ENCODE assay signal across 8 cellular contexts in the genomic region with DNA sequence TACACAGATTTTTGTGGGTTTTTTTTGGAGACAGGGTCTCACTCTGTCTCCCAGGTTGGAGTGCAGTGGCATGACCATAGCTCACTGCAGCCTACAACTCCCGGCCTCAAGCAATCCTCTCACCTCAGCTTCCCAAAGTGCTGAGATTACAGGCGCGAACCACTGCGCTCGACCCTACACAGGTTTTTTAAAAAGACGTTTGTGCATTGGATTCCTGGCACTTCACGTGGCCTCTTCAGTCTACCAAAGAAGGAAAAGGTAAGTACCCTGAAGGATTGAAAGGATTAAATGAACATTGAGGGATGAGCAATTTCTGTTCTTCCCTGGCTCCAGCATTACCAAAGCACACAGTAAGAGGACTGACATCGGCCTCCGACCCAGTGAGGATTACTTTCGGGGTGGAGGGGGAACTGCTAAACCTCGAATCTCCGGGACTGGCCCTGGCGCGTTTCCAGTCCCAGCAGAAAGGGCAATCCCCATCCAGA. TPM values are rescaled to one million over a fixed set of nuclear protein-coding genes. Genes with fewer than 3 reads are reported as not detected.
DNase-seq lines count a peak whose midpoint lies in the region; ATAC-seq, FAIRE-seq and TF ChIP-seq lines count a peak whose summit lies in the region.

No MANE protein-coding gene starts in this region.

- no peaks in the 10 kb centered on the region for H3K27me3 Mint-ChIP-seq in IgD-negative memory B cell
- H3K27me3 Mint-ChIP-seq in natural killer cell treated with Interleukin-12 subunit alpha and Interleukin-12 subunit beta and Interleukin-15 and Interleukin-18, amount 100 ng/mL, for 72 hours, result no peaks in the 10 kb centered on the region

- H3K9me3 Mint-ChIP-seq in IgD-negative memory B cell, result no peaks in the 10 kb centered on the region
- H3K9me3 Mint-ChIP-seq in natural killer cell treated with Interleukin-12 subunit alpha and Interleukin-12 subunit beta and Interleukin-15 and Interleukin-18, amount 100 ng/mL, for 72 hours, result no peaks in the 10 kb centered on the region

- peak overlapping the region; percentile 92 to 98 (median 95) for H3K4me3 Mint-ChIP-seq in IgD-negative memory B cell
- peak overlapping the region; percentile 97 for H3K4me3 Mint-ChIP-seq in natural killer cell treated with Interleukin-12 subunit alpha and Interleukin-12 subunit beta and Interleukin-15 and Interleukin-18, amount 100 ng/mL, for 72 hours

- H3K36me3 ChIP-seq in BJ (ENCODE audit: control insufficient read depth, insufficient read depth, low read length), result no peaks in the 10 kb centered on the region; the same call in 1 of the 2 replicates
- no peaks in the 10 kb centered on the region for H3K36me3 ChIP-seq in colonic mucosa

- no peak for FAIRE-seq in frontal cortex (lab: Jason Lieb, UNC)

- peak overlapping the region; percentile 59 for H3K27ac ChIP-seq in colonic mucosa

- CTCF ChIA-PET in BJ (lab: Yijun Ruan, JAX), result interaction anchor here (0.8 to 1.8 kb wide), 5 partner anchors 13 to 409 kb away, joined by 3 to 5 read pairs (median 4); no protein-coding TSS in a partner anchor

- H3K4me1 ChIP-seq in colonic mucosa, result peaks cover 37% of the 10 kb centered on the region

- no peaks in the 10 kb centered on the region for H3K9me3 ChIP-seq in colonic mucosa

- POLR2A ChIA-PET in BJ (lab: Charles Lee), result no interaction called here

- TF ChIP-seq CTCF in BJ (IDR thresholded peaks at IDR 0.05; ENCODE audit: insufficient read depth, low read depth, low read length) (no peak), colonic mucosa (IDR thresholded peaks at IDR 0.05) (no peak)

- H3K36me3 Mint-ChIP-seq in IgD-negative memory B cell, result peaks cover 5% of the 10 kb centered on the region
- H3K36me3 Mint-ChIP-seq in natural killer cell treated with Interleukin-12 subunit alpha and Interleukin-12 subunit beta and Interleukin-15 and Interleukin-18, amount 100 ng/mL, for 72 hours, result no peaks in the 10 kb centered on the region

- no peak for ATAC-seq in natural killer cell treated with Interleukin-12 subunit alpha and Interleukin-12 subunit beta and Interleukin-15 and Interleukin-18, amount 100 ng/mL, for 72 hours
- no peak for ATAC-seq in HG02973 (IDR thresholded peaks at IDR 0.05; ENCODE audit: unreplicated experiment)

- H3K4me1 Mint-ChIP-seq in IgD-negative memory B cell, result peaks cover 34 to 49% (median 45%) of the 10 kb centered on the region in 3 donors
- peaks cover 44 to 48% of the 10 kb centered on the region in 2 donors for H3K4me1 Mint-ChIP-seq in natural killer cell treated with Interleukin-12 subunit alpha and Interleukin-12 subunit beta and Interleukin-15 and Interleukin-18, amount 100 ng/mL, for 72 hours (ENCODE audit: low read depth in 2 of 2)

- H3K27ac Mint-ChIP-seq in IgD-negative memory B cell, result peak overlapping the region; percentile 85 to 96 (median 92)
- H3K27ac Mint-ChIP-seq in natural killer cell treated with Interleukin-12 subunit alpha and Interleukin-12 subunit beta and Interleukin-15 and Interleukin-18, amount 100 ng/mL, for 72 hours, result peak overlapping the region; percentile 92 to 95

- intact Hi-C loops in colonic mucosa (cut with DNase I), result no loop called here

- H3K4me3 ChIP-seq in BJ (ENCODE audit: low read depth, low read length) (peak overlapping the region; percentile 76), colonic mucosa (peak overlapping the region; percentile 92)

- H3K27me3 ChIP-seq in BJ (ENCODE audit: control insufficient read depth, insufficient read depth, low read length) (no peaks in the 10 kb centered on the region; the same call in 1 of the 2 replicates), colonic mucosa (no peaks in the 10 kb centered on the region)

- H3K9ac ChIP-seq in colonic mucosa (ENCODE audit: low read depth in 2 of 2, low read length in 2 of 2), result peak overlapping the region; percentile 13 to 84

- no peak for DNase-seq in BJ (ENCODE audit: low read depth)
- no peak for DNase-seq in colonic mucosa
- DNase-seq in natural killer cell treated with Interleukin-12 subunit alpha and Interleukin-12 subunit beta and Interleukin-15 and Interleukin-18, amount 100 ng/mL, for 72 hours (ENCODE audit: low spot score), result no peak
- DNase-seq in NCI-H82 treated with DMSO at 0.1 percent for 48 hours (lab: John Stamatoyannopoulos, UW; ENCODE audit: unreplicated experiment), result no peak
- no peak for DNase-seq in frontal cortex (ENCODE audit: low spot score in 2 of 2)
- no peak for DNase-seq in NCI-H1930 (lab: John Stamatoyannopoulos, UW)

RNA-seq across cellular contexts. Expression of gene YWHAB, which starts 0.6 kb away (rescaled TPM):
- polyA plus RNA-seq in BJ (2011; rRNA removed), result 60.5 and 114 TPM in 2 replicates
- 33.2 and 49.9 TPM in 2 replicates for polyA minus RNA-seq in BJ (2011; rRNA and poly(A)+ RNA removed)
- 505 TPM for polyA plus RNA-seq in IgD-negative memory B cell
- 100 to 1,000 TPM; 256 to 282 TPM for total RNA-seq in colonic mucosa
- total RNA-seq in natural killer cell treated with Interleukin-12 subunit alpha and Interleukin-12 subunit beta and Interleukin-15 and Interleukin-18, amount 100 ng/mL, for 72 hours, result 100 to 1,000 TPM; 189 to 283 TPM
- 148 TPM for total RNA-seq in frontal cortex

RNA-seq across cellular contexts. Expression of gene PABPC1L, which starts 24.9 kb away (rescaled TPM):
- 40.5 and 55.0 TPM in 2 replicates for polyA plus RNA-seq in BJ (2011; rRNA removed)
- polyA minus RNA-seq in BJ (2011; rRNA and poly(A)+ RNA removed), result 11.0 and 12.1 TPM in 2 replicates
- 3.4 TPM for polyA plus RNA-seq in IgD-negative memory B cell
- 10 to 100 TPM; 11.5 to 36.3 TPM for total RNA-seq in colonic mucosa
- total RNA-seq in natural killer cell treated with Interleukin-12 subunit alpha and Interleukin-12 subunit beta and Interleukin-15 and Interleukin-18, amount 100 ng/mL, for 72 hours, result 100 to 1,000 TPM in 1 of 2 donors, 10 to 100 TPM in 1; 58.2 to 113 TPM
- total RNA-seq in frontal cortex, result 2.4 TPM
